22 cellular contexts compared by ENCODE assay signal in the genomic region with DNA sequence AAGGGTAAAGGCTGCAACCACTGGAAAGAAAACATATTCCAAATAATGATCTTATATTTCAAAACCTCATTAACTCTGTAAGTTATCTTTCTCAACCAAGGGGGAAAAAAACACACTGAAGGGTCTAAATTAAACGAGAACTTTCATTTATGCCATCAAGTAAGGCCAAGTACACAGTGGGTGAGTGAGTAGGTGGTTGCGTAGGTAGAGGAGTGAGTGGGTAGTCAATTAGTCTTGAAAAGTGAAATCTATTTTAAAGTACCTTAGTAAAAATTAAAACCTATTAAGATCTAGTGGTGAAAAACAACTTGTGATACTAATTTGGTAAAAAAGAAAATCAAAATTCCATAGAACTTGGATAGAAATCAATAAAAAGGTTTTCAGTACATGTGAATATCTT. TPM values are rescaled to one million over a fixed set of nuclear protein-coding genes. Genes with fewer than 3 reads are reported as not detected.
DNase-seq lines count a peak whose midpoint lies in the region; ATAC-seq and TF ChIP-seq lines count a peak whose summit lies in the region.
"Had no signal": no experiment of that assay in that cellular context is flagged by ENCODE, and none has a peak within 500 bp of the region (broad histone marks: within the 10 kb centered on the region; RNA-seq: fewer than 3 reads in every experiment).

No MANE protein-coding gene starts in this region.

- H3K27me3 Mint-ChIP-seq in natural killer cell treated with Interleukin-12 subunit alpha and Interleukin-12 subunit beta and Interleukin-15 and Interleukin-18, amount 100 ng/mL, for 72 hours: peaks cover 0 to 9% of the 10 kb centered on the region in 2 donors
- H3K27me3 Mint-ChIP-seq in natural killer cell (ENCODE audit: low read depth in 2 of 2) (no peaks in the 10 kb centered on the region), T-helper 17 cell (no peaks in the 10 kb centered on the region)
- no peaks in the 10 kb centered on the region for H3K27me3 Mint-ChIP-seq in effector memory CD8-positive, alpha-beta T cell
- H3K27me3 Mint-ChIP-seq: naive B cell had no signal

- no peak for ATAC-seq in natural killer cell treated with Interleukin-12 subunit alpha and Interleukin-12 subunit beta and Interleukin-15 and Interleukin-18, amount 100 ng/mL, for 72 hours
- ATAC-seq in natural killer cell: no peak
- ATAC-seq in T-helper 17 cell: no peak
- no peak for ATAC-seq in effector memory CD8-positive, alpha-beta T cell (replicated peaks)
- ATAC-seq in left lobe of liver: no peak
- no peak for ATAC-seq in Right ventricle myocardium inferior
- ATAC-seq: K562, Panc1 had no signal

- H3K4me1 Mint-ChIP-seq in natural killer cell treated with Interleukin-12 subunit alpha and Interleukin-12 subunit beta and Interleukin-15 and Interleukin-18, amount 100 ng/mL, for 72 hours (ENCODE audit: low read depth in 2 of 2): peaks cover 13 to 17% of the 10 kb centered on the region in 2 donors
- peaks cover 15 to 21% of the 10 kb centered on the region in 2 donors for H3K4me1 Mint-ChIP-seq in natural killer cell
- peaks cover 25% of the 10 kb centered on the region for H3K4me1 Mint-ChIP-seq in T-helper 17 cell
- H3K4me1 Mint-ChIP-seq in effector memory CD8-positive, alpha-beta T cell (ENCODE audit: low read depth in 2 of 2): peaks cover 11 to 17% of the 10 kb centered on the region in 2 donors

- intact Hi-C loops in natural killer cell (cut with micrococcal nuclease) (loop anchor here (10.0 kb wide), 1 partner anchor 1025 kb away; no protein-coding TSS in a partner anchor), Right ventricle myocardium inferior (cut with DNase I) (no loop called here)

- H3K36me3 Mint-ChIP-seq in natural killer cell treated with Interleukin-12 subunit alpha and Interleukin-12 subunit beta and Interleukin-15 and Interleukin-18, amount 100 ng/mL, for 72 hours: no peaks in the 10 kb centered on the region
- no peaks in the 10 kb centered on the region for H3K36me3 Mint-ChIP-seq in natural killer cell
- peaks cover 3% of the 10 kb centered on the region for H3K36me3 Mint-ChIP-seq in T-helper 17 cell (ENCODE audit: low read depth)
- H3K36me3 Mint-ChIP-seq in effector memory CD8-positive, alpha-beta T cell (ENCODE audit: insufficient read depth): peaks cover 7% of the 10 kb centered on the region
- H3K36me3 Mint-ChIP-seq: naive B cell had no signal

- TF ChIP-seq CTCF in natural killer cell (IDR thresholded peaks at IDR 0.05): no peak

- no peaks in the 10 kb centered on the region for H3K9me3 ChIP-seq in T-helper 17 cell (ENCODE audit: control insufficient read depth, low read length, poor library complexity, severe bottlenecking)
- H3K9me3 ChIP-seq: SJSA1, thyroid gland had no signal

- H3K9me3 Mint-ChIP-seq in natural killer cell treated with Interleukin-12 subunit alpha and Interleukin-12 subunit beta and Interleukin-15 and Interleukin-18, amount 100 ng/mL, for 72 hours: no peaks in the 10 kb centered on the region
- H3K9me3 Mint-ChIP-seq in natural killer cell: no peaks in the 10 kb centered on the region
- no peaks in the 10 kb centered on the region for H3K9me3 Mint-ChIP-seq in effector memory CD8-positive, alpha-beta T cell

- peak overlapping the region; percentile 57 to 77 for H3K27ac Mint-ChIP-seq in natural killer cell treated with Interleukin-12 subunit alpha and Interleukin-12 subunit beta and Interleukin-15 and Interleukin-18, amount 100 ng/mL, for 72 hours
- H3K27ac Mint-ChIP-seq in natural killer cell: no peak overlapping the region
- H3K27ac Mint-ChIP-seq in T-helper 17 cell: peak overlapping the region; percentile 45
- H3K27ac Mint-ChIP-seq in effector memory CD8-positive, alpha-beta T cell: peak overlapping the region; percentile 15 to 90
- H3K27ac Mint-ChIP-seq: naive B cell had no signal

- DNase-seq in natural killer cell treated with Interleukin-12 subunit alpha and Interleukin-12 subunit beta and Interleukin-15 and Interleukin-18, amount 100 ng/mL, for 72 hours (ENCODE audit: low spot score): no peak
- no peak for DNase-seq in natural killer cell
- no peak for DNase-seq in T-helper 17 cell
- no peak for DNase-seq in effector memory CD8-positive, alpha-beta T cell
- DNase-seq in amniotic stem cell (lab: John Stamatoyannopoulos, UW): no peak
- DNase-seq in left lobe of liver (ENCODE audit: low spot score): no peak
- DNase-seq in dermis blood vessel endothelial cell: no peak
- DNase-seq in Right ventricle myocardium inferior (ENCODE audit: missing footprints): no peak
- DNase-seq: central memory CD4-positive, alpha-beta T cell; foreskin melanocyte; GF-D8; H7; mesendoderm; naive B cell; NCI-H187 treated with DMSO at 0.1 percent for 48 hours; NCI-H2227 treated with DMSO at 0.1 percent for 48 hours; NCI-H774; thyroid gland; WERI-Rb-1 had no signal

- H3K4me3 Mint-ChIP-seq in natural killer cell treated with Interleukin-12 subunit alpha and Interleukin-12 subunit beta and Interleukin-15 and Interleukin-18, amount 100 ng/mL, for 72 hours: peak overlapping the region; percentile 62
- H3K4me3 Mint-ChIP-seq in natural killer cell (no peak overlapping the region), T-helper 17 cell (peak overlapping the region; percentile 66)
- peak overlapping the region; percentile 43 to 72 for H3K4me3 Mint-ChIP-seq in effector memory CD8-positive, alpha-beta T cell

RNA-seq across cellular contexts. Expression of a gene that starts 3.5 kb away (rescaled TPM):
- total RNA-seq in natural killer cell treated with Interleukin-12 subunit alpha and Interleukin-12 subunit beta and Interleukin-15 and Interleukin-18, amount 100 ng/mL, for 72 hours: 10 to 100 TPM; 30.5 to 55.3 TPM
- 10 to 100 TPM; 23.5 to 27.9 (median 25.6) TPM for total RNA-seq in natural killer cell
- total RNA-seq in T-helper 17 cell: 100 to 1,000 TPM in 1 of 2 donors, 10 to 100 TPM in 1; 99.9 to 107 TPM
- total RNA-seq in left lobe of liver: 13.8 TPM
- total RNA-seq in dermis blood vessel endothelial cell: 32.3 and 51.1 TPM in 2 replicates
- 16.6 TPM for total RNA-seq in Right ventricle myocardium inferior

Comparison
In these comparisons a context has a peak if more than half of its experiments do, and no peak if none do; other contexts are left out.
1. H3K27ac Mint-ChIP-seq: peak in natural killer cell treated with Interleukin-12 subunit alpha and Interleukin-12 subunit beta and Interleukin-15 and Interleukin-18, amount 100 ng/mL, for 72 hours (2 of 2), T-helper 17 cell (single experiment) and effector memory CD8-positive, alpha-beta T cell (2 of 2); none in natural killer cell (0 of 2).